ENCODE assay signal across 10 cellular contexts in the genomic region with DNA sequence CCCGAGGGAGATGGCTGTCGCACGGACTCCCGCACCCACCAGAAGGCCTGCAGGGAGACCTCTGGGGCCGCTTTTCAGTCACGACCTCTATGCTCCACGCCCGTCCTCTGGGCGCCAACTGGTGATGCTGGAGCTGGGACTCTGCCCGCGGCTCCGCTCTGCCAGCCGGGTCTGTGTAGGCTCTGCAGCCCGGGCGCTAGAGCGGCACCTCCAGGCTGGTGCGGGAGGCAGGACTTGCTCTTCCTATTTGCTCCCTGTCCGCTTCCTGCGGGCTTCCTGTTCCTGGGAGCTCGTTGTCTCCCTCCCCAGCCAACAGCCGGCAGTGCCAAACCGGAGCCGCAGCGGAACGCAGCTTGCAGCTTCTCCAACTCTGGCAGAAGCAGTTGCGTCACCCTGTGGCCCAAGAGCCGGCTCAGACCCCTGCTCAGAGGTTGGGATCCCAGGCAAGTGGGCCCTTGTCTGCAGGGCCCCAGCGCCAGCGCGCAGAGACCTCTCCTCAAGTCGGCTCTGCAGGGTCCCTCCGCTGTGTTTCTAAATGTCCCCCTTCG.
A peak's percentile ranks its signal among the peaks of the same experiment; 100 is the strongest.
DNase-seq lines count a peak whose midpoint lies in the region; ATAC-seq, FAIRE-seq and TF ChIP-seq lines count a peak whose summit lies in the region.
"Had no signal": no experiment of that assay in that cellular context is flagged by ENCODE, and none has a peak within 500 bp of the region (broad histone marks: within the 10 kb centered on the region; RNA-seq: fewer than 3 reads in every experiment).

No MANE protein-coding gene starts in this region.

- no peaks in the 10 kb centered on the region for H3K4me1 Mint-ChIP-seq in activated naive CD4-positive, alpha-beta T cell treated with anti-CD3 and anti-CD28 coated beads for 36 hours (ENCODE audit: low read depth)

- peak; percentile 96 for TF ChIP-seq CTCF in C4-2B (conservative IDR thresholded peaks at IDR 0.05)
- no peak for TF ChIP-seq CTCF in pancreas (IDR thresholded peaks at IDR 0.05)

- no peaks in the 10 kb centered on the region for H3K9me3 ChIP-seq in pancreas

- peak; percentile 67 to 91 (median 88) for ATAC-seq in pancreas

- intact Hi-C loops in pancreas (cut with DNase I), result no loop called here
- intact Hi-C loops in activated naive CD4-positive, alpha-beta T cell treated with anti-CD3 and anti-CD28 coated beads for 36 hours (cut with micrococcal nuclease), result no loop called here

- peak overlapping the region in 1 of 4 donors; percentile 26 for H3K4me3 ChIP-seq in pancreas

- no peaks in the 10 kb centered on the region for H3K4me1 ChIP-seq in pancreas

- H3K36me3 ChIP-seq in pancreas, result no peaks in the 10 kb centered on the region

- FAIRE-seq in pancreas (lab: Jason Lieb, UNC), result no peak

- WGBS in pancreas, 2 donors, result 42 to 51% methylated on average over 33 of the region's 33 CpGs

- H3K4me3 Mint-ChIP-seq in activated naive CD4-positive, alpha-beta T cell treated with anti-CD3 and anti-CD28 coated beads for 36 hours, result no peak overlapping the region
- H3K4me3 Mint-ChIP-seq: natural killer cell treated with Interleukin-12 subunit alpha and Interleukin-12 subunit beta and Interleukin-15 and Interleukin-18, amount 100 ng/mL, for 72 hours; T-helper 1 cell treated with Interleukin-12 subunit alpha and Interleukin-12 subunit beta and Interleukin-4 antibody, amounts not matched to agents 30 μg/mL and 1 μg/mL, for 36 hours had no signal

- H3K27ac ChIP-seq in C4-2B, result peak overlapping the region; percentile 71
- H3K27ac ChIP-seq in pancreas, result no peak overlapping the region

- H3K27ac Mint-ChIP-seq in activated naive CD4-positive, alpha-beta T cell treated with anti-CD3 and anti-CD28 coated beads for 36 hours, result no peak overlapping the region
- H3K27ac Mint-ChIP-seq: T-helper 1 cell treated with Interleukin-12 subunit alpha and Interleukin-12 subunit beta and Interleukin-4 antibody, amounts not matched to agents 30 μg/mL and 1 μg/mL, for 36 hours had no signal

- CTCF ChIA-PET in activated naive CD4-positive, alpha-beta T cell treated with anti-CD3 and anti-CD28 coated beads for 36 hours (lab: Charles Lee), result interaction anchor here (0.5 kb wide), 1 partner anchor 200 kb away, joined by 3 read pairs; no protein-coding TSS in a partner anchor

- H3K27me3 Mint-ChIP-seq in activated naive CD4-positive, alpha-beta T cell treated with anti-CD3 and anti-CD28 coated beads for 36 hours (ENCODE audit: low read depth), result peaks cover 11% of the 10 kb centered on the region

- DNase-seq in NCI-H774 (lab: John Stamatoyannopoulos, UW) (peak; percentile 61), foreskin melanocyte (peak; percentile 36), pancreas (peak; percentile 35 to 85 (median 48)), NK-92 (lab: John Stamatoyannopoulos, UW; ENCODE audit: unreplicated experiment) (no peak), GM19238 (ENCODE audit: insufficient read length, low spot score) (no peak), ACHN (no peak)
- no peak for DNase-seq in activated naive CD4-positive, alpha-beta T cell treated with anti-CD3 and anti-CD28 coated beads for 36 hours

- no peaks in the 10 kb centered on the region for H3K36me3 Mint-ChIP-seq in activated naive CD4-positive, alpha-beta T cell treated with anti-CD3 and anti-CD28 coated beads for 36 hours (ENCODE audit: low read depth)
- H3K36me3 Mint-ChIP-seq: natural killer cell treated with Interleukin-12 subunit alpha and Interleukin-12 subunit beta and Interleukin-15 and Interleukin-18, amount 100 ng/mL, for 72 hours had no signal

- no peaks in the 10 kb centered on the region for H3K27me3 ChIP-seq in pancreas

- peaks cover 9% of the 10 kb centered on the region for H3K9me3 Mint-ChIP-seq in activated naive CD4-positive, alpha-beta T cell treated with anti-CD3 and anti-CD28 coated beads for 36 hours
- H3K9me3 Mint-ChIP-seq: natural killer cell treated with Interleukin-12 subunit alpha and Interleukin-12 subunit beta and Interleukin-15 and Interleukin-18, amount 100 ng/mL, for 72 hours; T-helper 1 cell treated with Interleukin-12 subunit alpha and Interleukin-12 subunit beta and Interleukin-4 antibody, amounts not matched to agents 30 μg/mL and 1 μg/mL, for 36 hours had no signal

- in situ Hi-C loops in ACHN (cut with HindIII; ENCODE audit: low pct_ligation_motif_present, low pct_unique_long_range_greater_than_20kb, low sequenced_read_pairs), result no loop called here

Comparison
In these comparisons a context has a peak if more than half of its experiments do, and no peak if none do; other contexts are left out.
1. DNase-seq: peak in NCI-H774 (single experiment), foreskin melanocyte (single experiment) and pancreas (6 of 6); none in NK-92 (single experiment), activated naive CD4-positive, alpha-beta T cell treated with anti-CD3 and anti-CD28 coated beads for 36 hours (single experiment), GM19238 (single experiment) and ACHN (single experiment).